17 cellular contexts compared by ENCODE assay signal in genomic region chr6:137765044-137765443, GRCh38.
"Had no signal": no experiment of that assay in that cellular context is flagged by ENCODE, and none has a peak within 500 bp of the region (broad histone marks: within the 10 kb centered on the region; RNA-seq: fewer than 3 reads in every experiment).

No MANE protein-coding gene starts in this region.

- H3K27me3 ChIP-seq: neutrophil, right atrium auricular region had no signal

- H3K36me3 ChIP-seq: neutrophil, right atrium auricular region had no signal

- H3K36me3 Mint-ChIP-seq: naive thymus-derived CD8-positive, alpha-beta T cell had no signal

- ATAC-seq: left colon; mucosa of descending colon; naive thymus-derived CD8-positive, alpha-beta T cell had no signal

- H3K4me1 ChIP-seq: right atrium auricular region had no signal

- H3K27me3 Mint-ChIP-seq: activated CD4-positive, alpha-beta memory T cell treated with anti-CD3 and anti-CD28 coated beads, Interleukin-2, amount 10 ng/mL, durations not matched to agents 7 days and 5 days; naive thymus-derived CD8-positive, alpha-beta T cell had no signal

- DNase-seq: activated CD4-positive, alpha-beta memory T cell treated with anti-CD3 and anti-CD28 coated beads, Interleukin-2, amount 10 ng/mL, durations not matched to agents 7 days and 5 days; activated CD4-positive, alpha-beta T cell treated with anti-CD3 and anti-CD28 coated beads for 1 hour; activated gamma-delta T cell; activated T-cell treated with anti-CD3 and anti-CD28 coated beads, Interleukin-2, amount 50 U/mL, for 48 hours; aorta; caudate nucleus; effector CD4-positive, alpha-beta T cell; glutamatergic neuron; left colon; mucosa of descending colon; naive thymus-derived CD8-positive, alpha-beta T cell; posterior cingulate gyrus; small intestine; T-helper 9 cell had no signal

- H3K4me3 Mint-ChIP-seq: activated CD4-positive, alpha-beta memory T cell treated with anti-CD3 and anti-CD28 coated beads, Interleukin-2, amount 10 ng/mL, durations not matched to agents 7 days and 5 days; naive thymus-derived CD8-positive, alpha-beta T cell had no signal

- H3K27ac ChIP-seq: coronary artery, neutrophil, right atrium auricular region had no signal

- H3K9me3 ChIP-seq: mucosa of descending colon, neutrophil had no signal

- H3K9me3 Mint-ChIP-seq: activated CD4-positive, alpha-beta memory T cell treated with anti-CD3 and anti-CD28 coated beads, Interleukin-2, amount 10 ng/mL, durations not matched to agents 7 days and 5 days; naive thymus-derived CD8-positive, alpha-beta T cell had no signal

- H3K4me3 ChIP-seq: coronary artery, mucosa of descending colon, right atrium auricular region had no signal

- H3K27ac Mint-ChIP-seq: activated CD4-positive, alpha-beta memory T cell treated with anti-CD3 and anti-CD28 coated beads, Interleukin-2, amount 10 ng/mL, durations not matched to agents 7 days and 5 days had no signal
